In the genomic region with DNA sequence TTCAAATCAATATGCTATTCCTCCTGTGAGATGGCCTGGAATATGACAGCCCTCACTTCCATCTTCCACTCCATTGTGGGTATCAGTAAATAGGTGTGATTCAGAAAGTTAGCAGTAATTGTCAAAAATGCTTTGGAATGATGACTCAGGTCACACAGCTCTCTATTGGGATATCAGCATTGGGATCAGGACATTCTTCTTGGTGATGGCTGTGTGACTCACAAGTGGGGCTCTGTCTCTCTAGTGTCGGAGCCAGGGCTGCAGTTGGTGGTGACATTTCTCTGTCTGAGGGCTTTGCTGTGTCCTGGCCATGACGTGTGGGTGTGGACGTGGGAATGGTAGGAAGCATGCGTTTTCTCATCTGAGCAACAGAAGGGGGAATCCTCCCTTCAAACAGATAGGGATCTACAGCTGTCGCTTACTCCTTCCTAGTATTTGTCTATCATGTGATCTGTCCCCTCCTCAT, we compare ENCODE assay signal across 8 cellular contexts.
DNase-seq lines count a peak whose midpoint lies in the region; ATAC-seq, FAIRE-seq and TF ChIP-seq lines count a peak whose summit lies in the region.

No MANE protein-coding gene starts in this region.

- H3K9ac ChIP-seq in HepG2 (ENCODE audit: insufficient read depth, low read depth, low read length) (no peak overlapping the region), Karpas-422 (ENCODE audit: low read length) (no peak overlapping the region)

- H3K27ac ChIP-seq in brain microvascular endothelial cell (peak overlapping the region; percentile 91), HepG2 (ENCODE audit: extremely low read length, insufficient read depth, low read length) (no peak overlapping the region), Karpas-422 (ENCODE audit: low read length) (no peak overlapping the region)

- BruUV-seq in HepG2 (replicated peaks; lab: Mats Ljungman, UMichigan) = no TSS peak

- WGBS in HepG2 (ENCODE audit: low lambda C conversion rate) = 80% methylated on average over 3 of the region's 5 CpGs

- H3K4me3 ChIP-seq in brain microvascular endothelial cell (ENCODE audit: low read depth, low read length) = no peak overlapping the region
- no peak overlapping the region for H3K4me3 ChIP-seq in HepG2 (replicated peaks in 1 of 3; ENCODE audit: insufficient read depth in 1 of 3, low read depth in 2 of 3, low read length in 3 of 3)
- H3K4me3 ChIP-seq in Karpas-422 (ENCODE audit: low read length) = no peak overlapping the region

- in situ Hi-C loops in ACHN (cut with HindIII; ENCODE audit: low pct_ligation_motif_present, low pct_unique_long_range_greater_than_20kb, low sequenced_read_pairs) (no loop called here), brain microvascular endothelial cell (cut with HindIII; ENCODE audit: low pct_ligation_motif_present, low sequenced_read_pairs) (no loop called here), HepG2 (cut with HindIII; ENCODE audit: extremely low pct_ligation_motif_present, low pct_unique_long_range_greater_than_20kb) (loop anchor here (10.0 kb wide), 1 partner anchor 123 kb away; the partner anchor contains the start of gene TRIO)

- peak; percentile 89 for FAIRE-seq in HTR-8/SVneo (lab: Jason Lieb, UNC)
- no peak for FAIRE-seq in HepG2 (lab: Jason Lieb, UNC)

- H3K4me1 ChIP-seq in HepG2 (ENCODE audit: insufficient read depth, low read length) (peaks cover 79% of the 10 kb centered on the region), Karpas-422 (ENCODE audit: low read length) (peaks cover 8% of the 10 kb centered on the region)

- TF ChIP-seq RAD21 in HepG2 (CRISPR knock-in tag; IDR thresholded peaks at IDR 0.05) = no peak

- CTCF ChIA-PET in HepG2 (lab: Yijun Ruan, JAX; ENCODE audit: low intra/inter-chr PET ratio, low total read pairs) = no interaction called here

- H3K9me3 ChIP-seq in HepG2 (ENCODE audit: low read length) (no peaks in the 10 kb centered on the region), Karpas-422 (ENCODE audit: low read length) (no peaks in the 10 kb centered on the region)

- DNase-seq in ACHN (peak; percentile 61), HTR-8/SVneo (ENCODE audit: insufficient read length, low spot score) (peak; percentile 85), brain microvascular endothelial cell (peak; percentile 92), HepG2 (ENCODE audit: low spot score) (peak; percentile 76), Karpas-422 (no peak), NCI-H748 treated with DMSO at 0.1 percent for 48 hours (lab: John Stamatoyannopoulos, UW) (no peak), NCI-H1417 treated with DMSO at 0.1 percent for 48 hours (lab: John Stamatoyannopoulos, UW) (no peak)

- TF ChIP-seq CTCF in brain microvascular endothelial cell (IDR thresholded peaks at IDR 0.05; ENCODE audit: low read depth, low read length, missing control alignments) = no peak
- TF ChIP-seq CTCF in HepG2 (CRISPR knock-in tag; IDR thresholded peaks at IDR 0.05) = no peak

- H3K9me2 ChIP-seq in Karpas-422 (replicated peaks; ENCODE audit: insufficient read depth, low read length) = no peaks in the 10 kb centered on the region

- H3K36me3 ChIP-seq in brain microvascular endothelial cell (replicated peaks) = peaks cover 18% of the 10 kb centered on the region
- H3K36me3 ChIP-seq in HepG2 (replicated peaks in 1 of 2; ENCODE audit: control insufficient read depth in 1 of 2, insufficient read depth in 2 of 2, low read length in 2 of 2) = 0 out of 5 replicates have a peak, but pooled peaks cover 0 to 14% of the 10 kb centered on the region in 2 experiments
- H3K36me3 ChIP-seq in Karpas-422 (ENCODE audit: insufficient read depth, low read length) = no peaks in the 10 kb centered on the region

- no peak overlapping the region for H3K4me2 ChIP-seq in HepG2 (ENCODE audit: low read depth, low read length)
- H3K4me2 ChIP-seq in Karpas-422 (ENCODE audit: low read depth, low read length, poor library complexity, severe bottlenecking) = no peak overlapping the region

- POLR2A ChIA-PET in HepG2 (lab: Yijun Ruan, JAX) = interaction anchor here (0.9 kb wide), 1 partner anchor 60 kb away, joined by 3 read pairs; no protein-coding TSS in a partner anchor

- intact Hi-C loops in HepG2 (cut with micrococcal nuclease; ENCODE audit: unreplicated experiment) = no loop called here

- peaks cover 72% of the 10 kb centered on the region for H3K79me2 ChIP-seq in HepG2 (ENCODE audit: insufficient read depth, low read length)
- no peaks in the 10 kb centered on the region for H3K79me2 ChIP-seq in Karpas-422 (ENCODE audit: low read length)

- TF ChIP-seq EP300 in HepG2 (IDR thresholded peaks at IDR 0.05; ENCODE audit: low read depth in 2 of 2, low read length in 2 of 2) (no peak; a peak in 1 of 4 replicates), HepG2 (CRISPR knock-in tag; IDR thresholded peaks at IDR 0.05; ENCODE audit: borderline replicate concordance) (no peak; the same call in 1 of the 2 replicates)

- ATAC-seq in HepG2 (peak; percentile 45), HG03432 (IDR thresholded peaks at IDR 0.05; ENCODE audit: unreplicated experiment) (no peak)

- H2AFZ ChIP-seq in HepG2 (ENCODE audit: low read length) (no peak overlapping the region), Karpas-422 (ENCODE audit: low read length) (no peak overlapping the region)

- peaks cover 24% of the 10 kb centered on the region for H4K20me1 ChIP-seq in HepG2 (ENCODE audit: insufficient read depth, low read length)
- H4K20me1 ChIP-seq in Karpas-422 (ENCODE audit: insufficient read depth, low read depth, low read length) = no peaks in the 10 kb centered on the region

- H3K27me3 ChIP-seq in brain microvascular endothelial cell (replicated peaks) (no peaks in the 10 kb centered on the region), HepG2 (ENCODE audit: control insufficient read depth in 1 of 2, insufficient read depth in 2 of 2, low read length in 2 of 2) (no peaks in the 10 kb centered on the region), Karpas-422 (ENCODE audit: low read length) (no peaks in the 10 kb centered on the region)

- no peak for TF ChIP-seq POLR2A in HepG2 (IDR thresholded peaks at IDR 0.05; ENCODE audit: insufficient read depth in 1 of 2, low read depth in 2 of 2, low read length in 2 of 2)

TF ChIP-seq in HepG2, 621 proteins besides CTCF, POLR2A, EP300 and RAD21:
- peak; percentile 5 to 12; a peak in 1 of 4 replicates for TF ChIP-seq MAFK (conservative IDR thresholded peaks at IDR 0.05 in 1 of 2, IDR thresholded peaks at IDR 0.05 in 1 of 2; ENCODE audit: low read length in 2 of 2)
- TF ChIP-seq CREB1 (IDR thresholded peaks at IDR 0.05) = 0 out of 2 replicates have a peak, but pooled peaks have one; percentile 8
- TF ChIP-seq CREB1 (CRISPR knock-in tag; IDR thresholded peaks at IDR 0.05) = no peak
- TF ChIP-seq, protein P1, sequence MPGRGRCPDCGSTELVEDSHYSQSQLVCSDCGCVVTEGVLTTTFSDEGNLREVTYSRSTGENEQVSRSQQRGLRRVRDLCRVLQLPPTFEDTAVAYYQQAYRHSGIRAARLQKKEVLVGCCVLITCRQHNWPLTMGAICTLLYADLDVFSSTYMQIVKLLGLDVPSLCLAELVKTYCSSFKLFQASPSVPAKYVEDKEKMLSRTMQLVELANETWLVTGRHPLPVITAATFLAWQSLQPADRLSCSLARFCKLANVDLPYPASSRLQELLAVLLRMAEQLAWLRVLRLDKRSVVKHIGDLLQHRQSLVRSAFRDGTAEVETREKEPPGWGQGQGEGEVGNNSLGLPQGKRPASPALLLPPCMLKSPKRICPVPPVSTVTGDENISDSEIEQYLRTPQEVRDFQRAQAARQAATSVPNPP (CRISPR knock-in tag; IDR thresholded peaks at IDR 0.05) = no peak
- peak; percentile 86 for TF ChIP-seq FOSL2 (CRISPR knock-in tag; IDR thresholded peaks at IDR 0.05)
- no peak for TF ChIP-seq CHD4 (IDR thresholded peaks at IDR 0.05; ENCODE audit: borderline replicate concordance, low read length)

Comparison
In these comparisons a context has a peak if more than half of its experiments do, and no peak if none do; other contexts are left out.
1. DNase-seq: peak in ACHN (single experiment), HTR-8/SVneo (single experiment), brain microvascular endothelial cell (single experiment) and HepG2 (single experiment); none in Karpas-422 (single experiment), NCI-H748 treated with DMSO at 0.1 percent for 48 hours (single experiment) and NCI-H1417 treated with DMSO at 0.1 percent for 48 hours (single experiment).